Comparison of ENCODE assay signal across 22 cellular contexts in genomic region chr9:71857159-71857558, GRCh38.
"Had no signal": no experiment of that assay in that cellular context is flagged by ENCODE, and none has a peak within 500 bp of the region (broad histone marks: within the 10 kb centered on the region; RNA-seq: fewer than 3 reads in every experiment).

No MANE protein-coding gene starts in this region.

- H3K27me3 ChIP-seq: esophagus squamous epithelium, neutrophil, right lobe of liver, tibial artery had no signal

- DNase-seq: activated CD4-positive, alpha-beta T cell treated with anti-CD3 and anti-CD28 coated beads for 4 hours; activated CD4-positive, alpha-beta T cell treated with anti-CD3 and anti-CD28 coated beads, Interleukin-2, amount 50 U/mL, for 48 hours; activated CD4-positive, CD25-positive, alpha-beta regulatory T cell; activated CD8-positive, alpha-beta memory T cell treated with anti-CD3 and anti-CD28 coated beads for 24 hours; activated gamma-delta T cell treated with Interleukin-2 at 50 U/mL for 16 hours; activated naive CD4-positive, alpha-beta T cell treated with anti-CD3 and anti-CD28 coated beads, Interleukin-2, amount 50 U/mL, for 16 hours; amniotic stem cell; effector CD4-positive, alpha-beta T cell; esophagus squamous epithelium; foreskin melanocyte; kidney glomerular epithelial cell; mucosa of descending colon; right lobe of liver; stimulated activated CD4-positive, alpha-beta T cell treated with anti-CD3 and anti-CD28 coated beads, Interleukin-12 subunit alpha, Interleukin-12 subunit beta, amount 100 ng/mL, for 4 hours; stimulated activated CD4-positive, alpha-beta T cell treated with anti-CD3 and anti-CD28 coated beads, Interleukin-4, amount 100 ng/mL, for 24 hours; stimulated activated naive CD8-positive, alpha-beta T cell treated with anti-CD3 and anti-CD28 coated beads, Interleukin-15, amount 100 ng/mL, for 72 hours; tibial artery had no signal

- H3K4me3 ChIP-seq: esophagus squamous epithelium, lung, mucosa of descending colon, right lobe of liver, skin epidermis, tibial artery had no signal

- H3K27ac ChIP-seq: epithelial cell of prostate, esophagus squamous epithelium, neutrophil, right lobe of liver, skin epidermis, tibial artery had no signal

- FAIRE-seq: bronchial epithelial cell had no signal
